In genomic region chr17:75544250-75544649, GRCh38 we compare ENCODE assay signal across 19 cellular contexts.
"Had no signal": no experiment of that assay in that cellular context is flagged by ENCODE, and none has a peak within 500 bp of the region (broad histone marks: within the 10 kb centered on the region; RNA-seq: fewer than 3 reads in every experiment).

No MANE protein-coding gene starts in this region.

- H3K36me3 Mint-ChIP-seq: activated naive CD8-positive, alpha-beta T cell; type B pancreatic cell had no signal

- H3K9me3 ChIP-seq: prostate gland, suprapubic skin had no signal

- H3K9me3 Mint-ChIP-seq: activated CD4-positive, alpha-beta memory T cell treated with anti-CD3 and anti-CD28 coated beads for 36 hours; effector memory CD8-positive, alpha-beta T cell; nephron progenitor cell; stimulated activated naive CD8-positive, alpha-beta T cell treated with anti-CD3 and anti-CD28 coated beads, Interleukin-15, Interleukin-2, amounts not matched to agents 100 ng/mL and 50 ng/mL, for 24 hours; type B pancreatic cell had no signal

- H2AFZ ChIP-seq: hepatocyte had no signal

- H3K27ac Mint-ChIP-seq: activated CD4-positive, alpha-beta memory T cell treated with anti-CD3 and anti-CD28 coated beads for 36 hours; activated naive CD8-positive, alpha-beta T cell; effector memory CD8-positive, alpha-beta T cell; nephron progenitor cell; stimulated activated naive CD8-positive, alpha-beta T cell treated with anti-CD3 and anti-CD28 coated beads, Interleukin-15, Interleukin-2, amounts not matched to agents 100 ng/mL and 50 ng/mL, for 24 hours; type B pancreatic cell had no signal

- H3K4me3 ChIP-seq: cardiac muscle cell, hepatocyte, lung, prostate gland, suprapubic skin had no signal

- H3K27ac ChIP-seq: cardiac muscle cell, epithelial cell of prostate, foreskin keratinocyte, prostate gland, suprapubic skin had no signal

- DNase-seq: activated CD4-positive, alpha-beta memory T cell treated with anti-CD3 and anti-CD28 coated beads for 36 hours; effector memory CD8-positive, alpha-beta T cell; foreskin keratinocyte; nephron progenitor cell; occipital lobe; right cardiac atrium; stimulated activated CD4-positive, alpha-beta T cell treated with anti-CD3 and anti-CD28 coated beads, Interleukin-15, amount 100 ng/mL, for 24 hours; stimulated activated CD4-positive, alpha-beta T cell treated with anti-CD3 and anti-CD28 coated beads, Interleukin-2, amount 100 ng/mL, for 48 hours; T1000 had no signal

- H3K4me3 Mint-ChIP-seq: activated CD4-positive, alpha-beta memory T cell treated with anti-CD3 and anti-CD28 coated beads for 36 hours; activated naive CD8-positive, alpha-beta T cell; effector memory CD8-positive, alpha-beta T cell; nephron progenitor cell; stimulated activated naive CD8-positive, alpha-beta T cell treated with anti-CD3 and anti-CD28 coated beads, Interleukin-15, Interleukin-2, amounts not matched to agents 100 ng/mL and 50 ng/mL, for 24 hours; type B pancreatic cell had no signal

- ATAC-seq: effector memory CD8-positive, alpha-beta T cell; foreskin keratinocyte; right cardiac atrium had no signal

- H3K36me3 ChIP-seq: cardiac muscle cell, prostate gland, suprapubic skin had no signal

- H3K27me3 Mint-ChIP-seq: activated CD4-positive, alpha-beta memory T cell treated with anti-CD3 and anti-CD28 coated beads for 36 hours; activated naive CD8-positive, alpha-beta T cell; effector memory CD8-positive, alpha-beta T cell; stimulated activated naive CD8-positive, alpha-beta T cell treated with anti-CD3 and anti-CD28 coated beads, Interleukin-15, Interleukin-2, amounts not matched to agents 100 ng/mL and 50 ng/mL, for 24 hours; type B pancreatic cell had no signal

- H3K4me2 ChIP-seq: hepatocyte had no signal

- H3K27me3 ChIP-seq: cardiac muscle cell, foreskin keratinocyte, hepatocyte, suprapubic skin had no signal

- FAIRE-seq: islet of Langerhans had no signal
